In genomic region chr2:221124542-221125235, GRCh38 we compare ENCODE assay signal across 12 cellular contexts.
DNase-seq lines count a peak whose midpoint lies in the region; ATAC-seq and TF ChIP-seq lines count a peak whose summit lies in the region.
"Had no signal": no experiment of that assay in that cellular context is flagged by ENCODE, and none has a peak within 500 bp of the region (broad histone marks: within the 10 kb centered on the region; RNA-seq: fewer than 3 reads in every experiment).

No MANE protein-coding gene starts in this region.

- H3K4me3 ChIP-seq in MG63: no peak overlapping the region
- no peak overlapping the region for H3K4me3 ChIP-seq in Panc1 (ENCODE audit: low read depth in 2 of 2, low read length in 2 of 2)
- H3K4me3 ChIP-seq: BLaER1, Peyer's patch had no signal

- H3K4me1 ChIP-seq in Panc1 (ENCODE audit: control insufficient read depth, insufficient read depth, low read length): no peaks in the 10 kb centered on the region
- H3K4me1 ChIP-seq: Peyer's patch had no signal

- H3K9me3 ChIP-seq in MG63: peaks cover 6% of the 10 kb centered on the region; the same call in 1 of the 2 replicates
- no peaks in the 10 kb centered on the region for H3K9me3 ChIP-seq in Panc1 (ENCODE audit: control insufficient read depth, insufficient read depth, low read depth, low read length)
- H3K9me3 ChIP-seq: Peyer's patch had no signal

- TF ChIP-seq CTCF in Panc1 (IDR thresholded peaks at IDR 0.05) (no peak), glutamatergic neuron (IDR thresholded peaks at IDR 0.05; ENCODE audit: partially characterized antibody, unreplicated experiment) (no peak)

- H3K27me3 ChIP-seq in MG63: no peaks in the 10 kb centered on the region
- no peaks in the 10 kb centered on the region for H3K27me3 ChIP-seq in Panc1 (ENCODE audit: control insufficient read depth, insufficient read depth, low read length)
- H3K27me3 ChIP-seq: BLaER1, Peyer's patch had no signal

- no TSS peak for BruUV-seq in Panc1 (replicated peaks; lab: Mats Ljungman, UMichigan)

- peaks cover 5% of the 10 kb centered on the region for H3K4me1 Mint-ChIP-seq in glutamatergic neuron (ENCODE audit: low read depth, unreplicated experiment)
- H3K4me1 Mint-ChIP-seq in naive thymus-derived CD8-positive, alpha-beta T cell: no peaks in the 10 kb centered on the region

- in situ Hi-C loops in Panc1 (cut with HindIII; ENCODE audit: low pct_unique_long_range_greater_than_20kb, low sequenced_read_pairs): no loop called here

- H3K9me3 Mint-ChIP-seq in glutamatergic neuron (ENCODE audit: unreplicated experiment): no peaks in the 10 kb centered on the region
- peaks cover 0 to 16% (median 7%) of the 10 kb centered on the region in 9 donors for H3K9me3 Mint-ChIP-seq in naive thymus-derived CD8-positive, alpha-beta T cell

- no peak overlapping the region for H3K4me3 Mint-ChIP-seq in glutamatergic neuron (ENCODE audit: unreplicated experiment)
- H3K4me3 Mint-ChIP-seq in naive thymus-derived CD8-positive, alpha-beta T cell: no peak overlapping the region

- peaks cover 13% of the 10 kb centered on the region for H3K36me3 Mint-ChIP-seq in glutamatergic neuron (ENCODE audit: unreplicated experiment)
- peaks cover 0 to 6% (median 0%) of the 10 kb centered on the region in 3 donors for H3K36me3 Mint-ChIP-seq in naive thymus-derived CD8-positive, alpha-beta T cell

- intact Hi-C loops in Panc1 (cut with micrococcal nuclease; ENCODE audit: unreplicated experiment): no loop called here

- H3K27ac ChIP-seq in Panc1 (ENCODE audit: low read length): no peak overlapping the region
- H3K27ac ChIP-seq: BLaER1, KMS-11, Peyer's patch had no signal

- DNase-seq in COR-L47 (lab: John Stamatoyannopoulos, UW): peak; percentile 73
- peak; percentile 39 for DNase-seq in MG63
- no peak for DNase-seq in Panc1 (ENCODE audit: low read depth, low spot score)
- DNase-seq in glutamatergic neuron: peak; percentile 28
- DNase-seq in DMS53 (lab: John Stamatoyannopoulos, UW): no peak
- DNase-seq in naive thymus-derived CD8-positive, alpha-beta T cell: no peak
- no peak for DNase-seq in inferior parietal cortex (ENCODE audit: extremely low spot score)
- DNase-seq: Peyer's patch had no signal

- CTCF ChIA-PET in Panc1 (lab: Charles Lee): no interaction called here

- POLR2A ChIA-PET in Panc1 (lab: Charles Lee): no interaction called here
- POLR2A ChIA-PET in naive thymus-derived CD8-positive, alpha-beta T cell (lab: Charles Lee): no interaction called here

- no peak overlapping the region for H3K27ac Mint-ChIP-seq in glutamatergic neuron (ENCODE audit: unreplicated experiment)
- H3K27ac Mint-ChIP-seq in naive thymus-derived CD8-positive, alpha-beta T cell: no peak overlapping the region

- ATAC-seq in Panc1 (0 out of 2 replicates have a peak, but pooled peaks have one; percentile 38), GM19467 (IDR thresholded peaks at IDR 0.05; ENCODE audit: unreplicated experiment) (no peak)
- ATAC-seq in naive thymus-derived CD8-positive, alpha-beta T cell: no peak
- ATAC-seq: activated CD4-positive, CD25-positive, alpha-beta regulatory T cell treated with anti-CD3 and anti-CD28 coated beads, Interleukin-2, amount 50 U/mL, for 24 hours had no signal

- H3K27me3 Mint-ChIP-seq in glutamatergic neuron (ENCODE audit: unreplicated experiment): no peaks in the 10 kb centered on the region
- peaks cover 0 to 8% (median 4%) of the 10 kb centered on the region in 5 donors for H3K27me3 Mint-ChIP-seq in naive thymus-derived CD8-positive, alpha-beta T cell

- H3K36me3 ChIP-seq in MG63 (no peaks in the 10 kb centered on the region), Panc1 (ENCODE audit: control insufficient read depth, insufficient read depth, low read length) (no peaks in the 10 kb centered on the region)
- H3K36me3 ChIP-seq: BLaER1, Peyer's patch had no signal

Comparison
In these comparisons a context has a peak if more than half of its experiments do, and no peak if none do; other contexts are left out.
1. DNase-seq: peak in COR-L47 (single experiment), MG63 (single experiment) and glutamatergic neuron (single experiment); none in Panc1 (single experiment), DMS53 (single experiment), naive thymus-derived CD8-positive, alpha-beta T cell (0 of 10) and inferior parietal cortex (single experiment).